Comparison of ENCODE assay signal across 12 cellular contexts in the genomic region with DNA sequence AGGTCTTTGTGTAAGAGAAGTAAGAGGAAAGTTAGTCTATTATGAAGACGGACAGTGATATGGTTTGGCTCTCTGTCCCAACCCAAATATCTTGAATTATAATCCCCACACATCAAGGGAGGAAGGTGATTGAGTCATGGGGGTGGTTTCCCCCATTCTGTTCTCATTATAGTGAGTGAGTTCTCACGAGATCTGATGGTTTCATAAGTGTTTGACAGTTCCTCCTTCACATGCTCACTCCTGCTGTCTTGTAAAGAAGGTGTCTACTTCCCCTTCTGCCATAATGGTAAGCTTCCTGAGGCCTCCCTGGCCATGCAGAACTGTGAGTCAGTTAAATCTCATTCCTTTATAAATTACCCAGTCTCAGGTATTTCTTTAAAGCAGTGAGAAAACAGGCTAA.
A peak's percentile ranks its signal among the peaks of the same experiment; 100 is the strongest.
DNase-seq lines count a peak whose midpoint lies in the region; ATAC-seq and TF ChIP-seq lines count a peak whose summit lies in the region.
"Had no signal": no experiment of that assay in that cellular context is flagged by ENCODE, and none has a peak within 500 bp of the region (broad histone marks: within the 10 kb centered on the region; RNA-seq: fewer than 3 reads in every experiment).

No MANE protein-coding gene starts in this region.

- intact Hi-C loops in naive thymus-derived CD4-positive, alpha-beta T cell (cut with micrococcal nuclease), result no loop called here
- intact Hi-C loops in left ventricle myocardium superior (cut with micrococcal nuclease), result no loop called here

- H3K27ac ChIP-seq in HL-60 (replicated peaks) (peak overlapping the region; percentile 39; the same call in 1 of the 2 replicates), Karpas-422 (ENCODE audit: low read length) (no peak overlapping the region)
- H3K27ac ChIP-seq in naive thymus-derived CD4-positive, alpha-beta T cell (ENCODE audit: low read depth, low read length), result no peak overlapping the region

- no peaks in the 10 kb centered on the region for H3K79me2 ChIP-seq in Karpas-422 (ENCODE audit: low read length)

- H3K4me1 ChIP-seq in Karpas-422 (ENCODE audit: low read length), result no peaks in the 10 kb centered on the region
- no peaks in the 10 kb centered on the region for H3K4me1 ChIP-seq in naive thymus-derived CD4-positive, alpha-beta T cell (ENCODE audit: control insufficient read depth in 2 of 2, insufficient read depth in 2 of 2, low read length in 2 of 2)

- H3K36me3 Mint-ChIP-seq in naive thymus-derived CD4-positive, alpha-beta T cell, result peaks cover 9 to 17% (median 15%) of the 10 kb centered on the region in 5 donors

- H3K4me3 ChIP-seq in HL-60 (replicated peaks; ENCODE audit: insufficient read depth, low read length), result no peak overlapping the region
- no peak overlapping the region for H3K4me3 ChIP-seq in Karpas-422 (ENCODE audit: low read length)
- no peak overlapping the region for H3K4me3 ChIP-seq in naive thymus-derived CD4-positive, alpha-beta T cell (ENCODE audit: low read length)

- no peaks in the 10 kb centered on the region for H3K4me1 Mint-ChIP-seq in naive thymus-derived CD4-positive, alpha-beta T cell

- H3K9ac ChIP-seq in Karpas-422 (ENCODE audit: low read length), result no peak overlapping the region

- H4K20me1 ChIP-seq in Karpas-422 (ENCODE audit: insufficient read depth, low read depth, low read length), result no peaks in the 10 kb centered on the region

- POLR2A ChIA-PET in naive thymus-derived CD4-positive, alpha-beta T cell (lab: Charles Lee), result no interaction called here

- H3K36me3 ChIP-seq in Karpas-422 (ENCODE audit: insufficient read depth, low read length), result no peaks in the 10 kb centered on the region
- H3K36me3 ChIP-seq in naive thymus-derived CD4-positive, alpha-beta T cell (ENCODE audit: control insufficient read depth in 2 of 3, insufficient read depth in 3 of 3, low read length in 3 of 3), result no peaks in the 10 kb centered on the region

- peaks cover 5% of the 10 kb centered on the region; the same call in 1 of the 2 replicates for H3K9me3 ChIP-seq in Karpas-422 (ENCODE audit: low read length)
- H3K9me3 ChIP-seq in naive thymus-derived CD4-positive, alpha-beta T cell (ENCODE audit: control insufficient read depth in 2 of 3, low read length in 3 of 3), result peaks cover 0 to 3% (median 0%) of the 10 kb centered on the region in 3 experiments

- H3K4me2 ChIP-seq in Karpas-422 (ENCODE audit: low read depth, low read length, poor library complexity, severe bottlenecking), result no peak overlapping the region

- peak; percentile 20 for ATAC-seq in naive thymus-derived CD4-positive, alpha-beta T cell
- ATAC-seq in left ventricle myocardium superior, result no peak
- no peak for ATAC-seq in HG03378 (IDR thresholded peaks at IDR 0.05; ENCODE audit: unreplicated experiment)

- H3K27ac Mint-ChIP-seq in naive thymus-derived CD4-positive, alpha-beta T cell, result no peak overlapping the region
- H3K27ac Mint-ChIP-seq: IgD-negative memory B cell had no signal

- H2AFZ ChIP-seq in Karpas-422 (ENCODE audit: low read length), result no peak overlapping the region

- no peaks in the 10 kb centered on the region for H3K27me3 ChIP-seq in HL-60 (ENCODE audit: insufficient read depth, poor library complexity, severe bottlenecking)
- no peaks in the 10 kb centered on the region; the same call in 1 of the 2 replicates for H3K27me3 ChIP-seq in Karpas-422 (ENCODE audit: low read length)
- H3K27me3 ChIP-seq in naive thymus-derived CD4-positive, alpha-beta T cell (ENCODE audit: control insufficient read depth in 2 of 2, insufficient read depth in 2 of 2, low read length in 2 of 2), result peaks cover 0 to 3% of the 10 kb centered on the region in 2 donors

- no peak overlapping the region for H3K4me3 Mint-ChIP-seq in naive thymus-derived CD4-positive, alpha-beta T cell
- H3K4me3 Mint-ChIP-seq: IgD-negative memory B cell had no signal

- H3K9me3 Mint-ChIP-seq in naive thymus-derived CD4-positive, alpha-beta T cell, result peaks cover 0 to 30% (median 6%) of the 10 kb centered on the region in 11 donors

- CTCF ChIA-PET in naive thymus-derived CD4-positive, alpha-beta T cell (lab: Charles Lee), result interaction anchor here (2.0 kb wide), 1 partner anchor 30 kb away, joined by 7 read pairs; no protein-coding TSS in a partner anchor

- DNase-seq in HL-60 (ENCODE audit: low read depth in 1 of 2, low spot score in 1 of 2), result peak; percentile 62 to 79
- DNase-seq in Karpas-422, result peak; percentile 59
- peak; percentile 5 for DNase-seq in SKM-1 (lab: John Stamatoyannopoulos, UW; ENCODE audit: unreplicated experiment)
- no peak for DNase-seq in naive thymus-derived CD4-positive, alpha-beta T cell
- no peak for DNase-seq in left ventricle myocardium superior
- no peak for DNase-seq in activated CD8-positive, alpha-beta memory T cell treated with anti-CD3 and anti-CD28 coated beads, Interleukin-2, amount 50 U/mL, for 4 hours
- DNase-seq: NCI-H1105, NCI-H187, NCI-H69, SHP77 treated with DMSO at 0.1 percent for 48 hours had no signal

- H3K27me3 Mint-ChIP-seq in naive thymus-derived CD4-positive, alpha-beta T cell, result peaks cover 5 to 14% (median 9%) of the 10 kb centered on the region in 5 donors

- TF ChIP-seq CTCF in HL-60 (IDR thresholded peaks at IDR 0.05; ENCODE audit: insufficient read depth, low read length), result no peak

- H3K9me2 ChIP-seq in Karpas-422 (replicated peaks; ENCODE audit: insufficient read depth, low read length), result no peaks in the 10 kb centered on the region

Comparison
In these comparisons a context has a peak if more than half of its experiments do, and no peak if none do; other contexts are left out.
1. DNase-seq: peak in HL-60 (2 of 2), Karpas-422 (single experiment) and SKM-1 (single experiment); none in naive thymus-derived CD4-positive, alpha-beta T cell (0 of 9), left ventricle myocardium superior (single experiment) and activated CD8-positive, alpha-beta memory T cell treated with anti-CD3 and anti-CD28 coated beads, Interleukin-2, amount 50 U/mL, for 4 hours (single experiment).